ENCODE assay signal across 17 cellular contexts in genomic region chr5:72434781-72435437, GRCh38.
DNase-seq lines count a peak whose midpoint lies in the region; ATAC-seq, FAIRE-seq and TF ChIP-seq lines count a peak whose summit lies in the region.
"Had no signal": no experiment of that assay in that cellular context is flagged by ENCODE, and none has a peak within 500 bp of the region (broad histone marks: within the 10 kb centered on the region; RNA-seq: fewer than 3 reads in every experiment).

No MANE protein-coding gene starts in this region.

- CTCF ChIA-PET in endothelial cell of umbilical vein (lab: Charles Lee) = no interaction called here

- H4K20me1 ChIP-seq in endothelial cell of umbilical vein (replicated peaks; ENCODE audit: control insufficient read depth, extremely low read depth, insufficient read depth, low read length) = no peaks in the 10 kb centered on the region
- H4K20me1 ChIP-seq in keratinocyte (ENCODE audit: control insufficient read depth, extremely low read depth, insufficient read depth, low read length) = no peaks in the 10 kb centered on the region

- H2AFZ ChIP-seq in endothelial cell of umbilical vein (ENCODE audit: low read depth, low read length) (peak overlapping the region; percentile 24), keratinocyte (ENCODE audit: control insufficient read depth, low read length) (peak overlapping the region; percentile 60)

- H3K9ac ChIP-seq in endothelial cell of umbilical vein (replicated peaks; ENCODE audit: extremely low read depth, insufficient read depth, low read length) = no peak overlapping the region
- no peak overlapping the region for H3K9ac ChIP-seq in keratinocyte (ENCODE audit: control insufficient read depth, extremely low read depth, insufficient read depth, low read length)

- no peaks in the 10 kb centered on the region for H3K27me3 ChIP-seq in endothelial cell of umbilical vein (ENCODE audit: control insufficient read depth in 2 of 2, insufficient read depth in 2 of 2, low read length in 2 of 2)
- no peaks in the 10 kb centered on the region for H3K27me3 ChIP-seq in keratinocyte (ENCODE audit: control insufficient read depth, extremely low read depth, insufficient read depth, low read length)
- H3K27me3 ChIP-seq in suprapubic skin = no peaks in the 10 kb centered on the region
- H3K27me3 ChIP-seq: neutrophil had no signal

- no peak for TF ChIP-seq POLR2A in endothelial cell of umbilical vein (IDR thresholded peaks at IDR 0.05; ENCODE audit: low read depth, low read length)
- no peak for TF ChIP-seq POLR2A in suprapubic skin (IDR thresholded peaks at IDR 0.05)

- DNase-seq in AG20443 (ENCODE audit: low spot score) (peak; percentile 20), endothelial cell of umbilical vein (ENCODE audit: low read depth, low spot score) (no peak), keratinocyte (ENCODE audit: low read depth, low spot score) (no peak), suprapubic skin (ENCODE audit: low spot score in 2 of 2) (no peak), NCI-H2227 (lab: John Stamatoyannopoulos, UW; ENCODE audit: unreplicated experiment) (no peak), retina (no peak)
- no peak for DNase-seq in stimulated activated CD4-positive, alpha-beta T cell treated with anti-CD3 and anti-CD28 coated beads, Interleukin-2, amount 100 ng/mL, for 48 hours
- DNase-seq: activated CD8-positive, alpha-beta memory T cell treated with anti-CD3 and anti-CD28 coated beads, Interleukin-2, amount 10 ng/mL, durations not matched to agents 7 days and 5 days; amygdala; Kasumi-1; NCI-H1417; NCI-H2227 treated with DMSO at 0.1 percent for 48 hours had no signal

- H3K4me3 ChIP-seq in endothelial cell of umbilical vein (replicated peaks in 1 of 3; ENCODE audit: insufficient read depth in 1 of 3, low read depth in 1 of 3, low read length in 3 of 3) (no peak overlapping the region), keratinocyte (ENCODE audit: control insufficient read depth in 2 of 3, extremely low read depth in 1 of 3, insufficient read depth in 2 of 3, low read depth in 1 of 3, low read length in 3 of 3) (no peak overlapping the region), suprapubic skin (no peak overlapping the region)
- H3K4me3 ChIP-seq: skin epidermis had no signal

- H3K4me2 ChIP-seq in endothelial cell of umbilical vein (ENCODE audit: insufficient read depth, low read length) = no peak overlapping the region
- no peak overlapping the region for H3K4me2 ChIP-seq in keratinocyte (ENCODE audit: control insufficient read depth, extremely low read depth, insufficient read depth, low read depth, low read length)

- no peak for ATAC-seq in GM19328 (IDR thresholded peaks at IDR 0.05; ENCODE audit: unreplicated experiment)
- ATAC-seq: activated CD8-positive, alpha-beta memory T cell treated with anti-CD3 and anti-CD28 coated beads, Interleukin-2, amount 10 ng/mL, durations not matched to agents 7 days and 5 days; HCT116 had no signal

- intact Hi-C loops in endothelial cell of umbilical vein (cut with micrococcal nuclease) = no loop called here

- dilution Hi-C loops in endothelial cell of umbilical vein (cut with MboI; ENCODE audit: extremely low pct_ligation_motif_present, low sequenced_read_pairs) (no loop called here), keratinocyte (cut with MboI; ENCODE audit: extremely low pct_ligation_motif_present, low sequenced_read_pairs) (no loop called here)

- WGBS in suprapubic skin = 13% methylated on average over 3 of the region's 3 CpGs

- POLR2A ChIA-PET in endothelial cell of umbilical vein (lab: Charles Lee) = no interaction called here

- no peak overlapping the region for H3K27ac ChIP-seq in endothelial cell of umbilical vein (ENCODE audit: insufficient read depth, low read depth, low read length)
- H3K27ac ChIP-seq in keratinocyte (ENCODE audit: control insufficient read depth, insufficient read depth, low read length) = no peak overlapping the region
- H3K27ac ChIP-seq in suprapubic skin = peak overlapping the region; percentile 88
- H3K27ac ChIP-seq: neutrophil had no signal

- BruUV-seq in endothelial cell of umbilical vein (replicated peaks; lab: Mats Ljungman, UMichigan) = no TSS peak

- FAIRE-seq in endothelial cell of umbilical vein (lab: Jason Lieb, UNC) (peak; percentile 4), keratinocyte (lab: Jason Lieb, UNC) (peak; percentile 44)
- FAIRE-seq: RCC 7860 had no signal

- peaks cover 5% of the 10 kb centered on the region for H3K4me1 ChIP-seq in endothelial cell of umbilical vein (ENCODE audit: control insufficient read depth, extremely low read depth, insufficient read depth, low read length)
- H3K4me1 ChIP-seq in keratinocyte (ENCODE audit: control insufficient read depth, extremely low read depth, insufficient read depth, low read length) = peaks cover 17% of the 10 kb centered on the region
- peaks cover 48% of the 10 kb centered on the region for H3K4me1 ChIP-seq in suprapubic skin

- H3K9me3 ChIP-seq in endothelial cell of umbilical vein (replicated peaks; ENCODE audit: control insufficient read depth, insufficient read depth, low read length) (no peaks in the 10 kb centered on the region), keratinocyte (ENCODE audit: control insufficient read depth, low read depth, low read length) (no peaks in the 10 kb centered on the region), suprapubic skin (no peaks in the 10 kb centered on the region)
- H3K9me3 ChIP-seq: neutrophil had no signal

- H3K79me2 ChIP-seq in endothelial cell of umbilical vein (ENCODE audit: control insufficient read depth, insufficient read depth, low read length) = no peaks in the 10 kb centered on the region
- H3K79me2 ChIP-seq in keratinocyte (ENCODE audit: control insufficient read depth, insufficient read depth, low read length) = no peaks in the 10 kb centered on the region

- H3K9me1 ChIP-seq in endothelial cell of umbilical vein (replicated peaks; ENCODE audit: control insufficient read depth, extremely low read depth, insufficient read depth, low read length) (no peaks in the 10 kb centered on the region), keratinocyte (ENCODE audit: control insufficient read depth, extremely low read depth, insufficient read depth, low read length) (no peaks in the 10 kb centered on the region)

- TF ChIP-seq EP300 in suprapubic skin (IDR thresholded peaks at IDR 0.05) = no peak

- no peaks in the 10 kb centered on the region for H3K36me3 ChIP-seq in endothelial cell of umbilical vein (ENCODE audit: control insufficient read depth in 2 of 2, extremely low read depth in 1 of 2, insufficient read depth in 2 of 2, low read length in 2 of 2)
- no peaks in the 10 kb centered on the region for H3K36me3 ChIP-seq in keratinocyte (ENCODE audit: control insufficient read depth in 2 of 2, extremely low read depth in 1 of 2, insufficient read depth in 2 of 2, low read length in 2 of 2)
- H3K36me3 ChIP-seq in suprapubic skin = no peaks in the 10 kb centered on the region
- H3K36me3 ChIP-seq: neutrophil had no signal

- no peak for TF ChIP-seq CTCF in endothelial cell of umbilical vein (IDR thresholded peaks at IDR 0.05; ENCODE audit: extremely low read depth in 1 of 2, insufficient read depth in 1 of 2, low read depth in 1 of 2, low read length in 2 of 2)
- TF ChIP-seq CTCF in keratinocyte (optimal IDR thresholded peaks at IDR 0.05 in 1 of 3, IDR thresholded peaks at IDR 0.05 in 1 of 3, conservative IDR thresholded peaks at IDR 0.05 in 1 of 3; ENCODE audit: extremely low read depth in 1 of 3, insufficient read depth in 2 of 3, low read length in 3 of 3) = peak in 1 of 3 experiments; percentile 3
- no peak for TF ChIP-seq CTCF in suprapubic skin (IDR thresholded peaks at IDR 0.05)

TF ChIP-seq in endothelial cell of umbilical vein, 7 proteins besides CTCF, POLR2A, EP300 and RAD21:
- TF ChIP-seq EZH2 (IDR thresholded peaks at IDR 0.05; ENCODE audit: borderline replicate concordance, low read depth, low read length, severe bottlenecking) (no peak), JUN (IDR thresholded peaks at IDR 0.05; ENCODE audit: borderline replicate concordance, insufficient read depth, insufficient read length, low read depth) (no peak), GATA2 (IDR thresholded peaks at IDR 0.05; ENCODE audit: insufficient read depth, insufficient read length, low read depth, low read length) (no peak)
